ENCODE assay signal across 22 cellular contexts in the genomic region with DNA sequence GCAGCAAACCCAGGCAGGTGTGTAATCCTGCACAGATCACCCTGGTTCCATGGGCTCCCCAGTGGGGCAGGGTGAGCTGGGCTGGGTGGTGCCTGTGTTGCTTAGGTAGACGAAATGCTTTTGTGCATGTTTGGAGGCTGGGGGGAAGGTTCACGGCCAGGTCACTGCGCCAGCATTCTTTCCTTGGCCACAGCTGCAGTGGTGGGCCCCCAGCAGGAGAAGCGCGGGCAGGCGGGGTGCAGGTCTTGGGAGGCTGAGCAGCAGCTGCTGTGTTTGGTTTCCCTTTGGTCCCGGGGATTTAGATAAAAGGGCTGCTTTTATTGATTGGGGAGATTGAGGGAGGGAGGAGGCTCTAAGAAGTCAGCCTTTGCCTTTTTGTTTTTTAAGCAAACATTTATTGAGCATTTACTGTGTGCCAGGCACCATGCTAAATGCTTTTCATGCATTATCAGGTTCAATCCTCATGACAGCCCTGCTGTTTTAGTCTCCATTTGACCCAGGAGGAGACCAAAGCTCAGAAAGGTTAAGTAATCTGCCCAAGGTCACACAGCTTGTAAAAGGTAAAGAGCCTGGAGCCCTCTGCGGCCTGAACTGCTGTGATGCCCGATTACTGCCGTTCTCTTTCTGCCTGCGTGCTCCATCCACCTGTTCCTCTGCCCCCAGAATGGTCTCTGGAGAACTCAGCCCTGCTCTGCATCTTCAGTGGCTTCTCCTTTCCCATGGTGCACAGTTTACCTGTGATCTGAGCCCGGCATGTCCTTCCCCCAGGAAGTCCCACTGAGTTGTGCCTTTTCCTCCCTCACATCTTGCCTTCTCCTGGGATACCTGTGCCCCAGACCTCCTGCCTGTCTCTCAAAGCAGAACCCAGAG.
DNase-seq lines count a peak whose midpoint lies in the region; FAIRE-seq and TF ChIP-seq lines count a peak whose summit lies in the region.
"Had no signal": no experiment of that assay in that cellular context is flagged by ENCODE, and none has a peak within 500 bp of the region (broad histone marks: within the 10 kb centered on the region; RNA-seq: fewer than 3 reads in every experiment).

No MANE protein-coding gene starts in this region.

- intact Hi-C loops in tibial artery (cut with DNase I; ENCODE audit: low total_unique reads): no loop called here

- no peak for TF ChIP-seq POLR2A in H1 (IDR thresholded peaks at IDR 0.05; ENCODE audit: control extremely low read depth in 1 of 2, low read depth in 2 of 2, low read length in 2 of 2)

- no peaks in the 10 kb centered on the region for H3F3A ChIP-seq in neural progenitor cell (ENCODE audit: low read depth)

- H3K79me2 ChIP-seq in H1 (ENCODE audit: control insufficient read depth in 1 of 2, insufficient read depth in 2 of 2, low read length in 2 of 2): no peaks in the 10 kb centered on the region
- H3K79me2 ChIP-seq in neural progenitor cell (ENCODE audit: low read depth): no peaks in the 10 kb centered on the region

- H2AFZ ChIP-seq in H1 (ENCODE audit: low read length) (no peak overlapping the region), neural progenitor cell (replicated peaks) (no peak overlapping the region)

- H3K79me1 ChIP-seq in H1 (ENCODE audit: low read depth, low read length): no peaks in the 10 kb centered on the region

- CTCF ChIA-PET in H1 (lab: Charles Lee; ENCODE audit: partially characterized antibody): interaction anchor here (0.7 kb wide), 1 partner anchor 10 kb away, joined by 4 read pairs; no protein-coding TSS in a partner anchor

- peaks cover 46% of the 10 kb centered on the region for H3K4me1 Mint-ChIP-seq in neural progenitor cell

- H2BK15ac ChIP-seq in H1 (ENCODE audit: low read length): no peak overlapping the region

- H4K20me1 ChIP-seq in H1 (replicated peaks in 1 of 2; ENCODE audit: control insufficient read depth in 1 of 2, insufficient read depth in 2 of 2, low read length in 2 of 2) (no peaks in the 10 kb centered on the region), neural progenitor cell (ENCODE audit: low read depth) (no peaks in the 10 kb centered on the region)
- H4K20me1 ChIP-seq: BLaER1 had no signal

- H3K4ac ChIP-seq in H1 (replicated peaks; ENCODE audit: insufficient read length, low read depth, low read length): no peak overlapping the region

- no peak for TF ChIP-seq CTCF in H1 (IDR thresholded peaks at IDR 0.05; ENCODE audit: control extremely low read depth in 1 of 3, insufficient read depth in 1 of 3, low read depth in 1 of 3, low read length in 3 of 3)
- TF ChIP-seq CTCF in neural progenitor cell (IDR thresholded peaks at IDR 0.05): no peak
- TF ChIP-seq CTCF in tibial artery (IDR thresholded peaks at IDR 0.05): no peak
- no peak for TF ChIP-seq CTCF in GM13977 (IDR thresholded peaks at IDR 0.05; ENCODE audit: extremely low read depth, insufficient read depth, missing control alignments)

- POLR2A ChIA-PET in H1 (lab: Charles Lee; ENCODE audit: partially characterized antibody): no interaction called here

- H3K27me3 Mint-ChIP-seq in neural progenitor cell (ENCODE audit: insufficient read depth, low read depth): peaks cover 12% of the 10 kb centered on the region

- TF ChIP-seq RAD21 in H1 (IDR thresholded peaks at IDR 0.05 in 1 of 2, conservative IDR thresholded peaks at IDR 0.05 in 1 of 2; ENCODE audit: low read depth in 2 of 2, low read length in 2 of 2): no peak

- H3K9me3 ChIP-seq in H1 (ENCODE audit: insufficient read depth in 2 of 2, low read depth in 1 of 2, low read length in 1 of 2) (no peaks in the 10 kb centered on the region), neural progenitor cell (ENCODE audit: low read depth) (no peaks in the 10 kb centered on the region), tibial artery (no peaks in the 10 kb centered on the region)
- H3K9me3 ChIP-seq: BLaER1, body of pancreas, HAP-1, lower lobe of right lung had no signal

- H3K4me3 ChIP-seq in H1 (ENCODE audit: extremely low read depth in 1 of 4, insufficient read depth in 2 of 4, low read depth in 3 of 4, low read length in 4 of 4): no peak overlapping the region
- H3K4me3 ChIP-seq in neural progenitor cell: no peak overlapping the region
- H3K4me3 ChIP-seq in tibial artery: no peak overlapping the region
- H3K4me3 ChIP-seq: BLaER1, body of pancreas, HAP-1, lower lobe of right lung had no signal

- no peak for FAIRE-seq in H1 (lab: Jason Lieb, UNC)

- H3K18ac ChIP-seq in H1 (ENCODE audit: extremely low read depth, low read length): no peak overlapping the region

- TF ChIP-seq EP300 in H1 (IDR thresholded peaks at IDR 0.05; ENCODE audit: borderline replicate concordance in 1 of 2, low read depth in 2 of 2, low read length in 2 of 2): no peak

- peaks cover 0 to 7% (median under 1%) of the 10 kb centered on the region in 4 experiments; a peak in 2 of 7 replicates for H3K27me3 ChIP-seq in H1 (replicated peaks in 1 of 4; ENCODE audit: control insufficient read depth in 3 of 4, extremely low read depth in 1 of 4, insufficient read depth in 3 of 4, low read length in 3 of 4)
- peaks cover 10% of the 10 kb centered on the region for H3K27me3 ChIP-seq in neural progenitor cell
- H3K27me3 ChIP-seq in tibial artery: peaks cover 0 to 8% of the 10 kb centered on the region in 2 donors
- H3K27me3 ChIP-seq: BLaER1, body of pancreas had no signal

- no peak overlapping the region for H3K23ac ChIP-seq in H1 (ENCODE audit: insufficient read length)

- H2BK5ac ChIP-seq in H1 (ENCODE audit: low read depth, low read length): no peak overlapping the region

- H3K4me1 ChIP-seq in H1 (replicated peaks in 1 of 4; ENCODE audit: control insufficient read depth in 3 of 4, insufficient read depth in 4 of 4, low read length in 3 of 4) (peaks cover 0 to 11% (median 2%) of the 10 kb centered on the region in 4 experiments; a peak in 3 of 7 replicates), neural progenitor cell (peaks cover 18% of the 10 kb centered on the region), tibial artery (no peaks in the 10 kb centered on the region)
- H3K4me1 ChIP-seq: body of pancreas, HAP-1, lower lobe of right lung had no signal

- no peaks in the 10 kb centered on the region for H3K36me3 Mint-ChIP-seq in neural progenitor cell
- H3K36me3 Mint-ChIP-seq: natural killer cell treated with Interleukin-12 subunit alpha and Interleukin-12 subunit beta and Interleukin-15 and Interleukin-18, amount 100 ng/mL, for 72 hours had no signal

- no peaks in the 10 kb centered on the region for H3K36me3 ChIP-seq in H1 (ENCODE audit: control insufficient read depth in 2 of 4, insufficient read depth in 4 of 4, low read length in 3 of 4)
- no peaks in the 10 kb centered on the region for H3K36me3 ChIP-seq in neural progenitor cell
- H3K36me3 ChIP-seq in tibial artery: no peaks in the 10 kb centered on the region
- H3K36me3 ChIP-seq: BLaER1, HAP-1, lower lobe of right lung had no signal

- DNase-seq in DMS 273 (lab: John Stamatoyannopoulos, UW; ENCODE audit: unreplicated experiment) (peak; percentile 24), DMS 273 treated with DMSO at 0.1 percent for 48 hours (lab: John Stamatoyannopoulos, UW) (no peak), NCI-H146 (lab: John Stamatoyannopoulos, UW) (peak; percentile 50), H1 (ENCODE audit: low read depth in 1 of 2, low spot score in 2 of 2) (no peak), neural progenitor cell (ENCODE audit: low spot score) (no peak), tibial artery (no peak), GM13977 (ENCODE audit: low spot score) (no peak)
- DNase-seq in stimulated activated CD4-positive, alpha-beta T cell treated with anti-CD3 and anti-CD28 coated beads, Interleukin-4, amount 100 ng/mL, for 1 hour: no peak
- DNase-seq: activated CD4-positive, alpha-beta T cell treated with anti-CD3 and anti-CD28 coated beads for 36 hours; activated naive CD4-positive, alpha-beta T cell treated with Interleukin-2 at 50 U/mL for 16 hours; activated T-cell treated with anti-CD3 and anti-CD28 coated beads for 4 hours; body of pancreas; cortex of kidney; lower lobe of right lung; NCI-H1694 treated with DMSO at 0.1 percent for 48 hours; stimulated activated naive CD8-positive, alpha-beta T cell treated with anti-CD3 and anti-CD28 coated beads, Interleukin-15, Interleukin-2, amounts not matched to agents 100 U/mL and 50 U/mL, for 24 hours; T-helper 9 cell; trophoblast cell had no signal

- in situ Hi-C loops in GM13977 (cut with MboI; ENCODE audit: low pct_unique_long_range_greater_than_20kb, low sequenced_read_pairs, unreplicated experiment): no loop called here

- peak overlapping the region; percentile 50 for H3K27ac Mint-ChIP-seq in neural progenitor cell
- H3K27ac Mint-ChIP-seq: activated CD4-positive, alpha-beta T cell treated with anti-CD3 and anti-CD28 coated beads for 36 hours; natural killer cell treated with Interleukin-12 subunit alpha and Interleukin-12 subunit beta and Interleukin-15 and Interleukin-18, amount 100 ng/mL, for 72 hours had no signal

- 85% methylated on average over 11 of the region's 12 CpGs; no CpG with 5 or more reads in 1 of the 2 experiments for WGBS in H1 (ENCODE audit: extremely low coverage in 1 of 2, insufficient coverage in 1 of 2, insufficient read length in 1 of 2, insufficient replicate concordance in 2 of 2, low coverage in 1 of 2, low lambda C conversion rate in 2 of 2, missing lambda C conversion rate in 1 of 2), 2 experiments

- no peak overlapping the region for H2AK5ac ChIP-seq in H1 (ENCODE audit: low read depth, low read length)

- no peaks in the 10 kb centered on the region; the same call in 1 of the 2 replicates for H3K23me2 ChIP-seq in H1 (ENCODE audit: low read depth, low read length)

- H2BK20ac ChIP-seq in H1 (ENCODE audit: low read length): no peak overlapping the region

- H3K4me3 Mint-ChIP-seq in neural progenitor cell: no peak overlapping the region
- H3K4me3 Mint-ChIP-seq: activated CD4-positive, alpha-beta T cell treated with anti-CD3 and anti-CD28 coated beads for 36 hours; natural killer cell treated with Interleukin-12 subunit alpha and Interleukin-12 subunit beta and Interleukin-15 and Interleukin-18, amount 100 ng/mL, for 72 hours had no signal

- no peak overlapping the region for H2BK12ac ChIP-seq in H1 (ENCODE audit: low read depth, low read length)

- no peak overlapping the region for H2BK120ac ChIP-seq in H1 (replicated peaks; ENCODE audit: low read depth, low read length)

- no peak overlapping the region for H3K27ac ChIP-seq in H1 (ENCODE audit: low read depth, low read length)
- H3K27ac ChIP-seq in neural progenitor cell: no peak overlapping the region
- no peak overlapping the region for H3K27ac ChIP-seq in tibial artery
- H3K27ac ChIP-seq: 22Rv1, BLaER1, body of pancreas, lower lobe of right lung had no signal

- no peak overlapping the region for H4K5ac ChIP-seq in H1 (ENCODE audit: insufficient read length, low read depth, low read length)

- no peak overlapping the region for H3K9ac ChIP-seq in H1 (replicated peaks in 1 of 4; ENCODE audit: extremely low read depth in 1 of 4, low read depth in 3 of 4, low read length in 3 of 4)
- H3K9ac ChIP-seq in neural progenitor cell: no peak overlapping the region
- H3K9ac ChIP-seq: BLaER1 had no signal

- no peak overlapping the region for H3K56ac ChIP-seq in H1 (replicated peaks; ENCODE audit: insufficient read length, low read depth, low read length)

- H3K4me2 ChIP-seq in H1 (ENCODE audit: insufficient read depth in 1 of 2, low read depth in 2 of 2, low read length in 2 of 2) (no peak overlapping the region), neural progenitor cell (no peak overlapping the region)
- H3K4me2 ChIP-seq: BLaER1 had no signal

- peaks cover 5% of the 10 kb centered on the region for H3K9me3 Mint-ChIP-seq in neural progenitor cell
- H3K9me3 Mint-ChIP-seq: natural killer cell treated with Interleukin-12 subunit alpha and Interleukin-12 subunit beta and Interleukin-15 and Interleukin-18, amount 100 ng/mL, for 72 hours had no signal

- no peak overlapping the region for H3K14ac ChIP-seq in H1 (ENCODE audit: insufficient read length)

- no peak overlapping the region for H4K8ac ChIP-seq in H1 (ENCODE audit: extremely low read depth, insufficient read depth, low read length)

- H4K91ac ChIP-seq in H1 (replicated peaks; ENCODE audit: insufficient read length, low read length): no peak overlapping the region

Comparison
In these comparisons a context has a peak if more than half of its experiments do, and no peak if none do; other contexts are left out.
1. DNase-seq: peak in DMS 273 (single experiment) and NCI-H146 (single experiment); none in DMS 273 treated with DMSO at 0.1 percent for 48 hours (single experiment), H1 (0 of 2), neural progenitor cell (single experiment), tibial artery (0 of 2), GM13977 (single experiment) and stimulated activated CD4-positive, alpha-beta T cell treated with anti-CD3 and anti-CD28 coated beads, Interleukin-4, amount 100 ng/mL, for 1 hour (single experiment).